2 cellular contexts compared by ENCODE assay signal in the genomic region with DNA sequence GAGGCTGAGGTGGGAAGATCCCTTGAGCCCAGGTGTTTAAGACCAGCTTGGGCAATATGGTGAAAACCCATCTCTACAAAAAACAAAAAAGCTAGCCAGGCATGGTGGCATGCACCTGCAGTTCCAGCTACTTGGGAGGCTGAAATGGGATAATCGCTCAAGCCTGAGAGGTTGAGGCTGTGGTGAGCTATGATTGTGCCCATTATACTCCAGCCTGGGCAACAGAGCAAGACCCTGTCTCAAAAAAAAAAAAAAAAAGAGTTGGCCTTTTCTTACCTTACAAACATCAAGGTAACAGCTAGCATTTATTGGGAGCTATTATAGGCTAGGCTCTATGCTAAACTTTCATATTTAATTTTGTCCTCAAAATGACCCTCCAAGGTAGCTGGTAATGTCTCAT.
A peak's percentile ranks its signal among the peaks of the same experiment; 100 is the strongest.
TF ChIP-seq lines count a peak whose summit lies in the region.

No MANE protein-coding gene starts in this region.

TF ChIP-seq in WTC11, 78 proteins besides CTCF, POLR2A, EP300 and RAD21:
- TF ChIP-seq FOXP1 (CRISPR knock-in tag; IDR thresholded peaks at IDR 0.05; ENCODE audit: borderline replicate concordance) (no peak), ZNF121 (CRISPR knock-in tag; IDR thresholded peaks at IDR 0.05) (peak; percentile 83)

TF ChIP-seq in H1, 55 proteins besides CTCF, POLR2A, EP300 and RAD21:
- no peak for TF ChIP-seq MAFK (IDR thresholded peaks at IDR 0.05; ENCODE audit: low read depth, low read length)
